Comparison of ENCODE assay signal across 8 cellular contexts in genomic region chr2:97664636-97664970, GRCh38. TPM values are rescaled to one million over a fixed set of nuclear protein-coding genes. Genes with fewer than 3 reads are reported as not detected.
DNase-seq lines count a peak whose midpoint lies in the region; ATAC-seq and TF ChIP-seq lines count a peak whose summit lies in the region.

No MANE protein-coding gene starts in this region.

- peaks cover 36% of the 10 kb centered on the region for H3K4me1 Mint-ChIP-seq in activated CD4-positive, alpha-beta T cell treated with anti-CD3 and anti-CD28 coated beads for 36 hours

- POLR2A ChIA-PET in activated CD4-positive, alpha-beta T cell treated with anti-CD3 and anti-CD28 coated beads for 36 hours (lab: Charles Lee), result interaction anchor here (0.6 to 2.4 kb wide), 9 partner anchors 9 to 74 kb away, joined by 3 to 27 read pairs (median 5); partner anchors contain the start of gene COX5B

- intact Hi-C loops in activated CD4-positive, alpha-beta T cell treated with anti-CD3 and anti-CD28 coated beads for 36 hours (cut with DNase I, micrococcal nuclease), result loop anchor here (1.0 to 10.0 kb wide), 17 partner anchors 9 to 1517 kb away; partner anchors contain the start of genes ZAP70 (in 2 of the 2), ANKRD36 (in 1 of the 2), ARID5A (in 1 of the 2) and CIAO1 (in 1 of the 2)
- intact Hi-C loops in prostate gland (cut with DNase I), result loop anchor here (10.0 kb wide), 1 partner anchor 330 kb away; the partner anchor contains the start of gene TMEM131

- H3K36me3 ChIP-seq in RWPE2 (ENCODE audit: low read depth), result peaks cover 14% of the 10 kb centered on the region
- H3K36me3 ChIP-seq in esophagus (ENCODE audit: control insufficient read depth in 2 of 2, insufficient read depth in 2 of 2, low read length in 1 of 2), result peaks cover 0 to 5% of the 10 kb centered on the region in 2 donors
- H3K36me3 ChIP-seq in prostate gland, result no peaks in the 10 kb centered on the region

- H3K4me3 ChIP-seq in RWPE2 (ENCODE audit: severe bottlenecking) (peak overlapping the region; percentile 85), esophagus (ENCODE audit: low read depth in 1 of 2, low read length in 2 of 2) (peak overlapping the region; percentile 67 to 72), prostate gland (peak overlapping the region; percentile 69 to 82)

- H3K9me3 ChIP-seq in RWPE2 (ENCODE audit: severe bottlenecking) (no peaks in the 10 kb centered on the region), esophagus (ENCODE audit: control insufficient read depth in 2 of 2, insufficient read depth in 1 of 2, low read depth in 1 of 2, low read length in 1 of 2) (no peaks in the 10 kb centered on the region), prostate gland (no peaks in the 10 kb centered on the region)

- WGBS in esophagus, 2 donors, result 6 to 7% methylated on average over 21 of the region's 21 CpGs
- WGBS in prostate gland, result 10% methylated on average over 21 of the region's 21 CpGs

- DNase-seq in activated CD4-positive, alpha-beta T cell treated with anti-CD3 and anti-CD28 coated beads for 36 hours, result no peak
- DNase-seq in activated CD4-positive, alpha-beta T cell treated with anti-CD3 and anti-CD28 coated beads, Interleukin-2, amount 50 U/mL, for 4 hours, result no peak
- DNase-seq in RWPE2 (ENCODE audit: low spot score) (no peak), prostate gland (ENCODE audit: low spot score) (no peak), HuH-7.5 (ENCODE audit: low spot score) (no peak), H4 (ENCODE audit: low spot score) (no peak)

- H3K27ac ChIP-seq in RWPE2 (ENCODE audit: poor library complexity, severe bottlenecking) (peak overlapping the region; percentile 88), esophagus (ENCODE audit: low read depth in 2 of 2, low read length in 1 of 2) (peak overlapping the region; percentile 97 to 98), prostate gland (peak overlapping the region; percentile 93 to 95)

- ATAC-seq in activated CD4-positive, alpha-beta T cell treated with anti-CD3 and anti-CD28 coated beads for 36 hours, result no peak
- no peak for ATAC-seq in RWPE2 (ENCODE audit: low read depth)
- ATAC-seq in GM19023 (IDR thresholded peaks at IDR 0.05; ENCODE audit: unreplicated experiment), result no peak

- H3K27me3 ChIP-seq in RWPE2 (ENCODE audit: insufficient read depth, poor library complexity, severe bottlenecking) (no peaks in the 10 kb centered on the region), esophagus (ENCODE audit: control insufficient read depth in 1 of 2, insufficient read depth in 2 of 2, low read length in 2 of 2) (no peaks in the 10 kb centered on the region), prostate gland (replicated peaks; ENCODE audit: insufficient read depth) (no peaks in the 10 kb centered on the region)

- H3K4me3 Mint-ChIP-seq in activated CD4-positive, alpha-beta T cell treated with anti-CD3 and anti-CD28 coated beads for 36 hours, result peak overlapping the region; percentile 88

- H3K4me1 ChIP-seq in RWPE2 (ENCODE audit: insufficient read depth, poor library complexity, severe bottlenecking), result no peaks in the 10 kb centered on the region
- peaks cover 6 to 12% of the 10 kb centered on the region in 2 donors for H3K4me1 ChIP-seq in esophagus (ENCODE audit: control insufficient read depth in 2 of 2, insufficient read depth in 2 of 2, low read length in 1 of 2)
- peaks cover 14% of the 10 kb centered on the region for H3K4me1 ChIP-seq in prostate gland (replicated peaks)

- H3K27ac Mint-ChIP-seq in activated CD4-positive, alpha-beta T cell treated with anti-CD3 and anti-CD28 coated beads for 36 hours, result peak overlapping the region; percentile 95

- H3K27me3 Mint-ChIP-seq in activated CD4-positive, alpha-beta T cell treated with anti-CD3 and anti-CD28 coated beads for 36 hours, result no peaks in the 10 kb centered on the region

- H3K9me3 Mint-ChIP-seq in activated CD4-positive, alpha-beta T cell treated with anti-CD3 and anti-CD28 coated beads for 36 hours (ENCODE audit: low read depth), result no peaks in the 10 kb centered on the region

- peaks cover 22% of the 10 kb centered on the region for H3K36me3 Mint-ChIP-seq in activated CD4-positive, alpha-beta T cell treated with anti-CD3 and anti-CD28 coated beads for 36 hours (ENCODE audit: low read depth)

- TF ChIP-seq CTCF in RWPE2 (IDR thresholded peaks at IDR 0.05; ENCODE audit: poor library complexity, severe bottlenecking) (peak; percentile 52), prostate gland (IDR thresholded peaks at IDR 0.05) (no peak)

- CTCF ChIA-PET in activated CD4-positive, alpha-beta T cell treated with anti-CD3 and anti-CD28 coated beads for 36 hours (lab: Charles Lee), result interaction anchor here (1.1 to 8.2 kb wide), 13 partner anchors 9 to 83 kb away, joined by 3 to 95 read pairs (median 6); partner anchors contain the start of genes COX5B and ZAP70

- no peak for TF ChIP-seq POLR2A in prostate gland (IDR thresholded peaks at IDR 0.05)

RNA-seq across cellular contexts. Expression of gene ACTR1B, which starts 0.8 kb away (rescaled TPM):
- 100 to 1,000 TPM in 1 of 2 experiments, 10 to 100 TPM in 1; 92.0 to 124 TPM for total RNA-seq in activated CD4-positive, alpha-beta T cell treated with anti-CD3 and anti-CD28 coated beads for 36 hours
- polyA plus RNA-seq in esophagus, result 10 to 100 TPM; 39.2 to 40.9 TPM
- total RNA-seq in prostate gland, result 100 to 1,000 TPM in 1 of 2 donors, 10 to 100 TPM in 1; 80.5 to 102 TPM
- 31.0 and 31.4 TPM in 2 replicates for total RNA-seq in H4 (2014; rRNA removed; shearing (Covaris generic))

RNA-seq across cellular contexts. Expression of gene C2orf92, which starts 4.9 kb away (rescaled TPM):
- total RNA-seq in activated CD4-positive, alpha-beta T cell treated with anti-CD3 and anti-CD28 coated beads for 36 hours, result 1 to 10 TPM; 7.4 to 8.9 TPM
- 10 to 100 TPM in 1 of 2 donors, 1 to 10 TPM in 1; 1.8 to 14.3 TPM for polyA plus RNA-seq in esophagus
- 1 to 10 TPM; 2.0 to 7.0 TPM for total RNA-seq in prostate gland
- total RNA-seq in H4 (2014; rRNA removed; shearing (Covaris generic)), result 0.84 and 1.6 TPM in 2 replicates

RNA-seq across cellular contexts. Expression of gene COX5B, which starts 18.7 kb away (rescaled TPM):
- 100 to 1,000 TPM; 189 to 220 TPM for total RNA-seq in activated CD4-positive, alpha-beta T cell treated with anti-CD3 and anti-CD28 coated beads for 36 hours
- polyA plus RNA-seq in esophagus, result 100 to 1,000 TPM; 442 to 656 TPM
- 100 to 1,000 TPM; 363 to 469 TPM for total RNA-seq in prostate gland
- 385 and 479 TPM in 2 replicates for total RNA-seq in H4 (2014; rRNA removed; shearing (Covaris generic))

RNA-seq across cellular contexts. Expression of gene ZAP70, which starts 48.8 kb away (rescaled TPM):
- total RNA-seq in activated CD4-positive, alpha-beta T cell treated with anti-CD3 and anti-CD28 coated beads for 36 hours, result 100 to 1,000 TPM; 153 to 156 TPM
- polyA plus RNA-seq in esophagus, result 1 to 10 TPM; 3.9 to 5.0 TPM
- 1 to 10 TPM; 1.8 to 3.9 TPM for total RNA-seq in prostate gland
- total RNA-seq in H4 (2014; rRNA removed; shearing (Covaris generic)), result not detected in 2 replicates
